Comparison of ENCODE assay signal across 20 cellular contexts in genomic region chr1:25118554-25118953, GRCh38.
DNase-seq lines count a peak whose midpoint lies in the region; ATAC-seq, FAIRE-seq and TF ChIP-seq lines count a peak whose summit lies in the region.
"Had no signal": no experiment of that assay in that cellular context is flagged by ENCODE, and none has a peak within 500 bp of the region (broad histone marks: within the 10 kb centered on the region; RNA-seq: fewer than 3 reads in every experiment).

No MANE protein-coding gene starts in this region.

- H3K36me3 Mint-ChIP-seq in T-helper 2 cell treated with Interferon-gamma antibody and Interleukin-4, amounts not matched to agents 5 μg/mL and 100 μg/mL, for 36 hours (ENCODE audit: low read depth), result no peaks in the 10 kb centered on the region
- H3K36me3 Mint-ChIP-seq in activated naive CD4-positive, alpha-beta T cell treated with anti-CD3 and anti-CD28 coated beads, Interleukin-2, amount 50 U/mL, for 24 hours, result no peaks in the 10 kb centered on the region

- ATAC-seq in GM18519 (IDR thresholded peaks at IDR 0.05; ENCODE audit: low FRiP score, unreplicated experiment), result no peak
- ATAC-seq in GM18873 (IDR thresholded peaks at IDR 0.05; ENCODE audit: low FRiP score, unreplicated experiment), result no peak
- ATAC-seq: right cardiac atrium had no signal

- no peak for TF ChIP-seq CTCF in D721Med (IDR thresholded peaks at IDR 0.05; ENCODE audit: insufficient read depth, missing control alignments)

- peak; percentile 21 for DNase-seq in T-helper 2 cell treated with Interferon-gamma antibody and Interleukin-4, amounts not matched to agents 5 μg/mL and 100 μg/mL, for 36 hours (ENCODE audit: low spot score)
- DNase-seq in T-helper 2 cell, result no peak
- no peak for DNase-seq in GM12892 (ENCODE audit: insufficient read length)
- DNase-seq in stimulated activated CD4-positive, alpha-beta T cell treated with anti-CD3 and anti-CD28 coated beads, Interleukin-2, amount 100 ng/mL, for 4 hours (ENCODE audit: low read depth), result peak; percentile 33
- no peak for DNase-seq in D721Med (ENCODE audit: insufficient read length, low spot score)
- DNase-seq: NCI-H1436, NCI-H2171 treated with DMSO at 0.1 percent for 48 hours, NCI-H526 treated with DMSO at 0.1 percent for 48 hours, occipital lobe, OCI-M1, right cardiac atrium, SHP77 treated with DMSO at 0.1 percent for 48 hours, uterus had no signal

- H3K4me3 Mint-ChIP-seq in T-helper 2 cell treated with Interferon-gamma antibody and Interleukin-4, amounts not matched to agents 5 μg/mL and 100 μg/mL, for 36 hours, result no peak overlapping the region
- no peak overlapping the region for H3K4me3 Mint-ChIP-seq in activated naive CD4-positive, alpha-beta T cell treated with anti-CD3 and anti-CD28 coated beads, Interleukin-2, amount 50 U/mL, for 24 hours

- H3K27me3 Mint-ChIP-seq in T-helper 2 cell treated with Interferon-gamma antibody and Interleukin-4, amounts not matched to agents 5 μg/mL and 100 μg/mL, for 36 hours (ENCODE audit: low read depth), result peaks cover 11% of the 10 kb centered on the region
- H3K27me3 Mint-ChIP-seq in activated naive CD4-positive, alpha-beta T cell treated with anti-CD3 and anti-CD28 coated beads, Interleukin-2, amount 50 U/mL, for 24 hours, result peaks cover 2% of the 10 kb centered on the region

- no peaks in the 10 kb centered on the region for H3K9me3 Mint-ChIP-seq in T-helper 2 cell treated with Interferon-gamma antibody and Interleukin-4, amounts not matched to agents 5 μg/mL and 100 μg/mL, for 36 hours
- no peaks in the 10 kb centered on the region for H3K9me3 Mint-ChIP-seq in activated naive CD4-positive, alpha-beta T cell treated with anti-CD3 and anti-CD28 coated beads, Interleukin-2, amount 50 U/mL, for 24 hours

- no peak for TF ChIP-seq POLR2A in GM12892 (IDR thresholded peaks at IDR 0.05; ENCODE audit: low read depth, low read length)

- FAIRE-seq in GM12892 (lab: Jason Lieb, UNC) (peak; percentile 65), D721Med (lab: Jason Lieb, UNC) (no peak)
- FAIRE-seq: A204.1, G401.6, H54, islet of Langerhans had no signal

- no peak overlapping the region for H3K27ac Mint-ChIP-seq in T-helper 2 cell treated with Interferon-gamma antibody and Interleukin-4, amounts not matched to agents 5 μg/mL and 100 μg/mL, for 36 hours
- H3K27ac Mint-ChIP-seq in activated naive CD4-positive, alpha-beta T cell treated with anti-CD3 and anti-CD28 coated beads, Interleukin-2, amount 50 U/mL, for 24 hours, result peak overlapping the region; percentile 64

- H3K4me1 Mint-ChIP-seq in T-helper 2 cell treated with Interferon-gamma antibody and Interleukin-4, amounts not matched to agents 5 μg/mL and 100 μg/mL, for 36 hours (ENCODE audit: low read depth), result peaks cover 23% of the 10 kb centered on the region
- H3K4me1 Mint-ChIP-seq in activated naive CD4-positive, alpha-beta T cell treated with anti-CD3 and anti-CD28 coated beads, Interleukin-2, amount 50 U/mL, for 24 hours, result peaks cover 24% of the 10 kb centered on the region

Comparison
In these comparisons a context has a peak if more than half of its experiments do, and no peak if none do; other contexts are left out.
1. DNase-seq: peak in T-helper 2 cell treated with Interferon-gamma antibody and Interleukin-4, amounts not matched to agents 5 μg/mL and 100 μg/mL, for 36 hours (single experiment) and stimulated activated CD4-positive, alpha-beta T cell treated with anti-CD3 and anti-CD28 coated beads, Interleukin-2, amount 100 ng/mL, for 4 hours (single experiment); none in T-helper 2 cell (0 of 5), GM12892 (single experiment) and D721Med (single experiment).